Comparison of ENCODE assay signal across 1 cellular context in genomic region chr9:109913461-109913810, GRCh38.
TF ChIP-seq lines count a peak whose summit lies in the region.

No MANE protein-coding gene starts in this region.

TF ChIP-seq in GM12878, 131 proteins besides CTCF, POLR2A, EP300 and RAD21 (continued from another document):
- TF ChIP-seq ATF2 (IDR thresholded peaks at IDR 0.05; ENCODE audit: low read length), result no peak
- TF ChIP-seq IRF4 (IDR thresholded peaks at IDR 0.05; ENCODE audit: low read depth, low read length), result no peak
- TF ChIP-seq BCL3 (IDR thresholded peaks at IDR 0.05; ENCODE audit: borderline replicate concordance, insufficient read depth, low read depth, low read length, poor library complexity, severe bottlenecking), result no peak
- no peak for TF ChIP-seq TARDBP (IDR thresholded peaks at IDR 0.05; ENCODE audit: borderline replicate concordance)
- TF ChIP-seq TCF7 (IDR thresholded peaks at IDR 0.05; ENCODE audit: borderline replicate concordance), result no peak
